ENCODE assay signal across 12 cellular contexts in the genomic region with DNA sequence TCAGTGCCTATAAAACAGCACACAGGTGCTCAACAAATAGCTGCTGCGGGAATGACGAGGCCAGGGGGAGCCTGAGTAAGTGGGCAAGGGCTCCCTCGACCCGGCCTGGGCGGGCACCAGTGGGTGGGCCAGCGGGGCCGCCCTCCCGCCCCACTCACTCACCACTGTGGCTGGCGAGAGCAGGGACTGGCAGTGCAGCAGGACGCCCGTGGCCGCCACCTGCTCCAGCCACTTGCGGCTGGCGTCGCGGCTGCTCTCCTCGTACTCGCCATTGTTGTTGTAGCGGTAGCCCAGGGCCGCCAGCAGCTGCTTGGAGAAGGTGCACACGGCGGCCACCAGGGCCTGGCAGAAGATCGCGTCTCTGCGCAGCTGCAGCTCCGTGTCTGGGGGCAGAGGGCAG.
DNase-seq lines count a peak whose midpoint lies in the region; ATAC-seq and TF ChIP-seq lines count a peak whose summit lies in the region.
"Had no signal": no experiment of that assay in that cellular context is flagged by ENCODE, and none has a peak within 500 bp of the region (broad histone marks: within the 10 kb centered on the region; RNA-seq: fewer than 3 reads in every experiment).

No MANE protein-coding gene starts in this region.

- H3K23ac ChIP-seq in mesenchymal stem cell (ENCODE audit: low read length in 2 of 2) = no peak overlapping the region

- no peak overlapping the region for H2BK5ac ChIP-seq in mesenchymal stem cell (ENCODE audit: low read depth, low read length, poor library complexity, severe bottlenecking)

- peak overlapping the region; percentile 19 for H3K4me3 Mint-ChIP-seq in T-helper 17 cell

- no peaks in the 10 kb centered on the region for H3K27me3 Mint-ChIP-seq in T-helper 17 cell

- BruUV-seq in A673 (replicated peaks; lab: Mats Ljungman, UMichigan) = no TSS peak

- CTCF ChIA-PET in A673 (lab: Charles Lee) = no interaction called here

- no peak overlapping the region for H2BK12ac ChIP-seq in mesenchymal stem cell (ENCODE audit: low read length in 2 of 2)

- H3K14ac ChIP-seq in mesenchymal stem cell (ENCODE audit: low read length in 2 of 2) = no peak overlapping the region

- DNase-seq in NCI-H1092 treated with DMSO at 0.1 percent for 48 hours (lab: John Stamatoyannopoulos, UW) = peak; percentile 28
- no peak for DNase-seq in NCI-H1092 (lab: John Stamatoyannopoulos, UW)
- no peak for DNase-seq in A673 (ENCODE audit: low spot score)
- no peak for DNase-seq in T-helper 17 cell
- DNase-seq in mesenchymal stem cell = no peak
- DNase-seq in middle frontal gyrus (ENCODE audit: extremely low spot score, low spot score) = no peak
- DNase-seq in SIG-M5 treated with dmso at 0.1 percent for 504 hours (lab: John Stamatoyannopoulos, UW; ENCODE audit: unreplicated experiment) = no peak
- DNase-seq in NCI-H187 (lab: John Stamatoyannopoulos, UW) = no peak

- H3K9me3 ChIP-seq in A673 (ENCODE audit: low read depth, low read length, poor library complexity, severe bottlenecking) (no peaks in the 10 kb centered on the region), T-helper 17 cell (ENCODE audit: control insufficient read depth, low read length, poor library complexity, severe bottlenecking) (no peaks in the 10 kb centered on the region), mesenchymal stem cell (ENCODE audit: control insufficient read depth, low read length) (no peaks in the 10 kb centered on the region)
- H3K9me3 ChIP-seq: Caco-2, Peyer's patch had no signal

- no peak overlapping the region for H4K8ac ChIP-seq in mesenchymal stem cell (ENCODE audit: low read length)

- H3K36me3 ChIP-seq in A673 (ENCODE audit: insufficient read depth, low read length, poor library complexity, severe bottlenecking) (peaks cover 95% of the 10 kb centered on the region), mesenchymal stem cell (ENCODE audit: control insufficient read depth in 1 of 2, insufficient read depth in 2 of 2, low read depth in 1 of 2, low read length in 2 of 2) (peaks cover 0 to 29% of the 10 kb centered on the region in 2 experiments)

- no peak overlapping the region for H3K4ac ChIP-seq in mesenchymal stem cell (ENCODE audit: low read depth in 1 of 2, low read length in 2 of 2)

- H2AFZ ChIP-seq in mesenchymal stem cell (ENCODE audit: low read depth, low read length) = no peak overlapping the region

- H3K79me1 ChIP-seq in mesenchymal stem cell (replicated peaks; ENCODE audit: low read length, poor library complexity, severe bottlenecking) = no peaks in the 10 kb centered on the region

- peaks cover 19% of the 10 kb centered on the region for H3K4me1 Mint-ChIP-seq in T-helper 17 cell

- H4K91ac ChIP-seq in mesenchymal stem cell (ENCODE audit: low read length) = peak overlapping the region; percentile 22

- H2AK5ac ChIP-seq in mesenchymal stem cell (ENCODE audit: low read length, severe bottlenecking) = no peak overlapping the region

- H3K9ac ChIP-seq in mesenchymal stem cell (ENCODE audit: low read length) = no peak overlapping the region

- H3K27me3 ChIP-seq in A673 (replicated peaks; ENCODE audit: insufficient read depth, low read depth, low read length, poor library complexity) (no peaks in the 10 kb centered on the region), mesenchymal stem cell (ENCODE audit: control insufficient read depth in 1 of 2, insufficient read depth in 1 of 2, low read length in 2 of 2) (peaks cover 0 to 9% of the 10 kb centered on the region in 2 experiments)
- H3K27me3 ChIP-seq: Peyer's patch had no signal

- H3K4me3 ChIP-seq in A673 (ENCODE audit: low read depth, low read length, poor library complexity, severe bottlenecking) (no peak overlapping the region), mesenchymal stem cell (ENCODE audit: insufficient read depth in 1 of 2, low read depth in 1 of 2, low read length in 2 of 2) (no peak overlapping the region)
- H3K4me3 ChIP-seq: GM12878, Peyer's patch had no signal

- no peak overlapping the region for H2BK120ac ChIP-seq in mesenchymal stem cell (ENCODE audit: low read depth, low read length)

- H3K27ac ChIP-seq in A673 (ENCODE audit: low read depth, low read length, poor library complexity, severe bottlenecking) = peak overlapping the region; percentile 60
- no peak overlapping the region for H3K27ac ChIP-seq in mesenchymal stem cell (ENCODE audit: low read length, poor library complexity, severe bottlenecking)
- H3K27ac ChIP-seq: C4-2B, Peyer's patch had no signal

- intact Hi-C loops in A673 (cut with micrococcal nuclease; ENCODE audit: unreplicated experiment) = no loop called here

- H3K4me1 ChIP-seq in A673 (ENCODE audit: insufficient read depth, low read length, poor library complexity, severe bottlenecking) (peaks cover 3% of the 10 kb centered on the region), mesenchymal stem cell (ENCODE audit: control insufficient read depth, insufficient read depth, low read depth, low read length) (peaks cover 26% of the 10 kb centered on the region)
- H3K4me1 ChIP-seq: Caco-2, Peyer's patch had no signal

- ATAC-seq in T-helper 17 cell = no peak

- H2BK15ac ChIP-seq in mesenchymal stem cell (ENCODE audit: low read depth, poor library complexity, severe bottlenecking) = no peak overlapping the region

- peak overlapping the region; percentile 39 for H3K27ac Mint-ChIP-seq in T-helper 17 cell

- no peak overlapping the region for H3K4me2 ChIP-seq in mesenchymal stem cell (ENCODE audit: low read length, poor library complexity, severe bottlenecking)

- H3K36me3 Mint-ChIP-seq in T-helper 17 cell (ENCODE audit: low read depth) = peaks cover 21% of the 10 kb centered on the region

- no peak for TF ChIP-seq CTCF in A673 (conservative IDR thresholded peaks at IDR 0.05; ENCODE audit: low read depth, low read length)

- WGBS in mesenchymal stem cell = 94% methylated on average over 26 of the region's 26 CpGs

- POLR2A ChIA-PET in A673 (lab: Charles Lee; ENCODE audit: low non-redundant PET) = no interaction called here

- H3K18ac ChIP-seq in mesenchymal stem cell (ENCODE audit: low read depth in 1 of 2, low read length in 2 of 2) = no peak overlapping the region
